8 cellular contexts compared by ENCODE assay signal in the genomic region with DNA sequence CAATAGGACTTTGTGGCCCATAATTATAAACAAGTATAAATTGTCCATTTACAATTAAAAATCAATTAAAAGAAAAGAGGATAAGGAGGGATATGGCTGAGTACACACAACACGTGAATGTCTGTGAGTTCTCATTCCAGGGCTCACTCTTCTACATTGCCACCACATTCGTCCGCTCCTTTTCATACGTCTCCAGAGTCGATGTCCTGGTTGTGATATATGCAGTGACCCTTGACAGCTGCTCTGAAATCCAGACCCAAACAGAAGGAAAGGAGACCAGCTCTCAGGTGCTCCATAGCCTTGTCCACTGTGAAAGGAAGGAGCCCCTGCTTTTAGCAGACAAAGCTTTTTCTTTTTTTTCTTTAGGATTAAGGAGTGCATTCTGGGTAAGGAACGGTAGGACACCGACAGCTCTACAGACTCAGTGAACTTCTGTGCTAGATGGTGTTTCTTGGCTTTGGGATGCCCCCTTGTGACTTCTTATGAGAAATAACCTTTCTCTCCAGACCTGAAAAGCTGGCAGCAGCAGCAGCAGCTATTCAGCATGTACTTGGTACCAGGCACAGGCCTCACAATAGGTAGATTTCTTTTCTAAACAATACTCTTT. TPM values are rescaled to one million over a fixed set of nuclear protein-coding genes. Genes with fewer than 3 reads are reported as not detected.
DNase-seq lines count a peak whose midpoint lies in the region; ATAC-seq, FAIRE-seq and TF ChIP-seq lines count a peak whose summit lies in the region.

No MANE protein-coding gene starts in this region.

- TF ChIP-seq POLR2A in H54 (IDR thresholded peaks at IDR 0.05; ENCODE audit: low read depth, low read length): no peak

- no peak for FAIRE-seq in H54 (lab: Jason Lieb, UNC)

- no peaks in the 10 kb centered on the region for H3K9me3 Mint-ChIP-seq in CD8-positive, alpha-beta T cell
- no peaks in the 10 kb centered on the region for H3K9me3 Mint-ChIP-seq in natural killer cell

- CTCF ChIA-PET in CD8-positive, alpha-beta T cell (lab: Charles Lee): interaction anchor here (2.1 kb wide), 1 partner anchor 306 kb away, joined by 9 read pairs; no protein-coding TSS in a partner anchor

- peaks cover 20% of the 10 kb centered on the region for H3K36me3 ChIP-seq in CD8-positive, alpha-beta T cell (ENCODE audit: insufficient read depth, low read length)
- peaks cover 71% of the 10 kb centered on the region for H3K36me3 ChIP-seq in upper lobe of right lung

- no peak for DNase-seq in CD8-positive, alpha-beta T cell
- peak; percentile 30 for DNase-seq in H54 (ENCODE audit: insufficient read length, low spot score)
- peak; percentile 91 for DNase-seq in NCI-H2227 treated with DMSO at 0.1 percent for 48 hours (lab: John Stamatoyannopoulos, UW)
- peak; percentile 76 for DNase-seq in astrocyte of the cerebellum (ENCODE audit: low read depth)
- peak; percentile 81 for DNase-seq in islet precursor cell
- DNase-seq in upper lobe of right lung: no peak
- DNase-seq in natural killer cell: no peak

- no peaks in the 10 kb centered on the region for H3K4me1 ChIP-seq in CD8-positive, alpha-beta T cell (ENCODE audit: insufficient read depth, low read length)
- no peaks in the 10 kb centered on the region for H3K4me1 ChIP-seq in upper lobe of right lung

- in situ Hi-C loops in astrocyte of the cerebellum (cut with HindIII; ENCODE audit: low sequenced_read_pairs): no loop called here

- POLR2A ChIA-PET in CD8-positive, alpha-beta T cell (lab: Charles Lee): interaction anchor here (1.0 kb wide), 1 partner anchor 271 kb away, joined by 3 read pairs; no protein-coding TSS in a partner anchor

- H3K4me3 Mint-ChIP-seq in CD8-positive, alpha-beta T cell: no peak overlapping the region
- no peak overlapping the region for H3K4me3 Mint-ChIP-seq in natural killer cell

- no peaks in the 10 kb centered on the region for H3K27me3 Mint-ChIP-seq in CD8-positive, alpha-beta T cell (ENCODE audit: low read depth)
- no peaks in the 10 kb centered on the region for H3K27me3 Mint-ChIP-seq in natural killer cell (ENCODE audit: low read depth in 2 of 2)

- H3K4me1 Mint-ChIP-seq in CD8-positive, alpha-beta T cell (ENCODE audit: low read depth): no peaks in the 10 kb centered on the region
- H3K4me1 Mint-ChIP-seq in natural killer cell: no peaks in the 10 kb centered on the region

- peak overlapping the region; percentile 27 for H3K27ac Mint-ChIP-seq in CD8-positive, alpha-beta T cell
- no peak overlapping the region for H3K27ac Mint-ChIP-seq in natural killer cell

- intact Hi-C loops in CD8-positive, alpha-beta T cell (cut with DNase I, micrococcal nuclease): loop anchor here (2.0 to 5.0 kb wide), 2 partner anchors 304 to 306 kb away; no protein-coding TSS in a partner anchor
- intact Hi-C loops in upper lobe of right lung (cut with DNase I): no loop called here
- intact Hi-C loops in natural killer cell (cut with micrococcal nuclease): no loop called here

- H3K27me3 ChIP-seq in CD8-positive, alpha-beta T cell (ENCODE audit: insufficient read depth, low read length): no peaks in the 10 kb centered on the region
- no peaks in the 10 kb centered on the region for H3K27me3 ChIP-seq in upper lobe of right lung

- peaks cover 70% of the 10 kb centered on the region for H3K36me3 Mint-ChIP-seq in CD8-positive, alpha-beta T cell
- H3K36me3 Mint-ChIP-seq in natural killer cell: no peaks in the 10 kb centered on the region

- no peak overlapping the region for H3K4me3 ChIP-seq in CD8-positive, alpha-beta T cell (ENCODE audit: low read depth, low read length)
- no peak overlapping the region for H3K4me3 ChIP-seq in astrocyte of the cerebellum (ENCODE audit: low read depth, low read length)
- H3K4me3 ChIP-seq in upper lobe of right lung: no peak overlapping the region

- H3K9me3 ChIP-seq in CD8-positive, alpha-beta T cell (ENCODE audit: low read length): no peaks in the 10 kb centered on the region
- no peaks in the 10 kb centered on the region for H3K9me3 ChIP-seq in upper lobe of right lung

- no peak for ATAC-seq in CD8-positive, alpha-beta T cell
- ATAC-seq in upper lobe of right lung (peak; percentile 86), natural killer cell (no peak), GM18519 (IDR thresholded peaks at IDR 0.05; ENCODE audit: low FRiP score, unreplicated experiment) (no peak)

- H3K27ac ChIP-seq in CD8-positive, alpha-beta T cell (ENCODE audit: low read depth, low read length): no peak overlapping the region
- no peak overlapping the region for H3K27ac ChIP-seq in upper lobe of right lung

- no peak for TF ChIP-seq CTCF in CD8-positive, alpha-beta T cell (IDR thresholded peaks at IDR 0.05)
- TF ChIP-seq CTCF in astrocyte of the cerebellum (IDR thresholded peaks at IDR 0.05; ENCODE audit: low read depth, low read length, missing control alignments): peak; percentile 53
- peak; percentile 21 for TF ChIP-seq CTCF in upper lobe of right lung (IDR thresholded peaks at IDR 0.05)
- no peak for TF ChIP-seq CTCF in natural killer cell (IDR thresholded peaks at IDR 0.05)

RNA-seq across cellular contexts. Expression of a gene that starts 19.7 kb away (rescaled TPM):
- not detected for total RNA-seq in CD8-positive, alpha-beta T cell
- not detected for total RNA-seq in upper lobe of right lung
- total RNA-seq in natural killer cell: under 1 TPM in 1 of 3 donors, not detected in 2; 0.45 TPM

RNA-seq across cellular contexts. Expression of a gene that starts 51.5 kb away (rescaled TPM):
- total RNA-seq in CD8-positive, alpha-beta T cell: 100 to 1,000 TPM; 151 to 156 TPM
- total RNA-seq in upper lobe of right lung (56.3 TPM), natural killer cell (100 to 1,000 TPM; 463 to 946 (median 562) TPM)

RNA-seq across cellular contexts. Expression of a gene that starts 54.3 kb away (rescaled TPM):
- total RNA-seq in CD8-positive, alpha-beta T cell: 1 to 10 TPM; 6.2 to 6.4 TPM
- 13.9 TPM for total RNA-seq in upper lobe of right lung
- 10 to 100 TPM; 12.0 to 14.9 (median 13.7) TPM for total RNA-seq in natural killer cell

RNA-seq across cellular contexts. Expression of a gene that starts 54.5 kb away (rescaled TPM):
- 10 to 100 TPM; 22.0 to 25.1 TPM for total RNA-seq in CD8-positive, alpha-beta T cell
- 48.1 TPM for total RNA-seq in upper lobe of right lung
- 10 to 100 TPM; 23.0 to 32.9 (median 26.0) TPM for total RNA-seq in natural killer cell

Comparison
In these comparisons a context has a peak if more than half of its experiments do, and no peak if none do; other contexts are left out.
1. DNase-seq: peak in H54 (single experiment), NCI-H2227 treated with DMSO at 0.1 percent for 48 hours (single experiment), astrocyte of the cerebellum (single experiment) and islet precursor cell (single experiment); none in CD8-positive, alpha-beta T cell (0 of 7), upper lobe of right lung (single experiment) and natural killer cell (single experiment).
2. CTCF ChIP-seq: peak in astrocyte of the cerebellum (single experiment) and upper lobe of right lung (single experiment); none in CD8-positive, alpha-beta T cell (single experiment) and natural killer cell (single experiment).
3. intact Hi-C loops: an anchor here in CD8-positive, alpha-beta T cell (2.0 to 5.0 kb wide); none called in upper lobe of right lung and natural killer cell.